In the genomic region with DNA sequence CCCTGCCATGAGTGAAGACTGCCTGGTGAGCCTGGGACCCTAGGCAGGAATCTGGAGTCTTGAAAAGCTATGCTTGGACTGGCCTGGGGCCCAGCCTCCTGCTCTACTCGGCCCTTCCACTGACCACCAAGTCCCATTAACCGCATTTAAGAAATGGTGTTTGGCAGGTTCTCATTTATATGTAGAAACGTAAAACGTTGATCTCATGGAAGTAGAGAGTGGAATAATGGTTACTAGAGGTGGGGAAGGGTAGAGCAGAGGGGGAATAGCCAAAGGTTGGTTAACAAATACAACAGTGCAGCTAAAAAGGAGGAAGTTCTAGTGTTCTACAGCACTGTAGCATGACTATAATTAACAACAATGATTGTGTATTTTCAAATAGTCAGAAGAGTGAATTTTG, we compare ENCODE assay signal across 23 cellular contexts.
"Had no signal": no experiment of that assay in that cellular context is flagged by ENCODE, and none has a peak within 500 bp of the region (broad histone marks: within the 10 kb centered on the region; RNA-seq: fewer than 3 reads in every experiment).

No MANE protein-coding gene starts in this region.

- H3K36me3 Mint-ChIP-seq: activated CD4-positive, alpha-beta memory T cell treated with anti-CD3 and anti-CD28 coated beads for 36 hours; activated naive CD8-positive, alpha-beta T cell treated with anti-CD3 and anti-CD28 coated beads, Interleukin-2, amount 10 ng/mL, durations not matched to agents 7 days and 5 days; natural killer cell treated with Interleukin-12 subunit alpha and Interleukin-12 subunit beta and Interleukin-15 and Interleukin-18, amount 100 ng/mL, for 72 hours had no signal

- H3K9me3 Mint-ChIP-seq: activated CD4-positive, alpha-beta memory T cell treated with anti-CD3 and anti-CD28 coated beads for 36 hours; activated naive CD4-positive, alpha-beta T cell treated with anti-CD3 and anti-CD28 coated beads for 36 hours; activated naive CD8-positive, alpha-beta T cell treated with anti-CD3 and anti-CD28 coated beads, Interleukin-2, amount 10 ng/mL, durations not matched to agents 7 days and 5 days; activated T-cell treated with anti-CD3 and anti-CD28 coated beads, Interleukin-2, amount 50 U/mL, for 72 hours; natural killer cell treated with Interleukin-12 subunit alpha and Interleukin-12 subunit beta and Interleukin-15 and Interleukin-18, amount 100 ng/mL, for 72 hours had no signal

- H3K4me3 Mint-ChIP-seq: activated CD4-positive, alpha-beta memory T cell treated with anti-CD3 and anti-CD28 coated beads for 36 hours; activated naive CD4-positive, alpha-beta T cell treated with anti-CD3 and anti-CD28 coated beads for 36 hours; activated naive CD8-positive, alpha-beta T cell treated with anti-CD3 and anti-CD28 coated beads, Interleukin-2, amount 10 ng/mL, durations not matched to agents 7 days and 5 days; activated T-cell treated with anti-CD3 and anti-CD28 coated beads, Interleukin-2, amount 50 U/mL, for 72 hours; natural killer cell treated with Interleukin-12 subunit alpha and Interleukin-12 subunit beta and Interleukin-15 and Interleukin-18, amount 100 ng/mL, for 72 hours had no signal

- H3K4me3 ChIP-seq: coronary artery, esophagus squamous epithelium, gastrocnemius medialis, ovary, psoas muscle, right atrium auricular region had no signal

- H3K27me3 Mint-ChIP-seq: activated CD4-positive, alpha-beta memory T cell treated with anti-CD3 and anti-CD28 coated beads for 36 hours; natural killer cell treated with Interleukin-12 subunit alpha and Interleukin-12 subunit beta and Interleukin-15 and Interleukin-18, amount 100 ng/mL, for 72 hours had no signal

- H3K27ac Mint-ChIP-seq: activated CD4-positive, alpha-beta memory T cell treated with anti-CD3 and anti-CD28 coated beads for 36 hours; activated naive CD4-positive, alpha-beta T cell treated with anti-CD3 and anti-CD28 coated beads for 36 hours; activated naive CD8-positive, alpha-beta T cell treated with anti-CD3 and anti-CD28 coated beads, Interleukin-2, amount 10 ng/mL, durations not matched to agents 7 days and 5 days; activated T-cell treated with anti-CD3 and anti-CD28 coated beads, Interleukin-2, amount 50 U/mL, for 72 hours; natural killer cell treated with Interleukin-12 subunit alpha and Interleukin-12 subunit beta and Interleukin-15 and Interleukin-18, amount 100 ng/mL, for 72 hours had no signal

- H3K27ac ChIP-seq: coronary artery, esophagus squamous epithelium, gastrocnemius medialis, ovary, psoas muscle, right atrium auricular region had no signal

- DNase-seq: activated CD4-positive, alpha-beta memory T cell treated with anti-CD3 and anti-CD28 coated beads for 36 hours; activated CD4-positive, alpha-beta T cell treated with anti-CD3 and anti-CD28 coated beads for 4 hours; activated CD4-positive, CD25-positive, alpha-beta regulatory T cell; activated effector memory CD4-positive, alpha-beta T cell treated with Interleukin-2 at 50 U/mL for 16 hours; activated naive CD4-positive, alpha-beta T cell treated with anti-CD3 and anti-CD28 coated beads for 36 hours; activated naive CD8-positive, alpha-beta T cell treated with anti-CD3 and anti-CD28 coated beads, Interleukin-2, amount 10 ng/mL, durations not matched to agents 7 days and 5 days; activated T-cell treated with anti-CD3 and anti-CD28 coated beads, Interleukin-2, amount 50 U/mL, for 72 hours; amniotic stem cell; cerebellar nuclear complex; esophagus squamous epithelium; gastrocnemius medialis; hippocampal formation; left ventricle myocardium superior; mammary epithelial cell; ovary; psoas muscle; stimulated activated CD4-positive, alpha-beta T cell treated with anti-CD3 and anti-CD28 coated beads, Interleukin-12 subunit alpha, Interleukin-12 subunit beta, amount 100 ng/mL, for 4 hours; stimulated activated CD4-positive, alpha-beta T cell treated with anti-CD3 and anti-CD28 coated beads, Interleukin-4, amount 100 ng/mL, for 4 hours; stimulated activated naive CD8-positive, alpha-beta T cell treated with anti-CD3 and anti-CD28 coated beads, Interleukin-15, Interleukin-2, amounts not matched to agents 100 U/mL and 50 U/mL, for 24 hours; T-helper 9 cell had no signal

- H3K27me3 ChIP-seq: esophagus squamous epithelium, gastrocnemius medialis, ovary, right atrium auricular region had no signal

- H3K36me3 ChIP-seq: esophagus squamous epithelium, gastrocnemius medialis, ovary, right atrium auricular region had no signal

- H3K9me3 ChIP-seq: esophagus squamous epithelium, gastrocnemius medialis, ovary, psoas muscle, right atrium auricular region had no signal
